In genomic region chr7:47500103-47500563, GRCh38 we compare ENCODE assay signal across 1 cellular context.
TF ChIP-seq lines count a peak whose summit lies in the region.

No MANE protein-coding gene starts in this region.

TF ChIP-seq in HepG2, 621 proteins besides CTCF, POLR2A, EP300 and RAD21 (continued from another document and continues in another):
- TF ChIP-seq, protein P1, sequence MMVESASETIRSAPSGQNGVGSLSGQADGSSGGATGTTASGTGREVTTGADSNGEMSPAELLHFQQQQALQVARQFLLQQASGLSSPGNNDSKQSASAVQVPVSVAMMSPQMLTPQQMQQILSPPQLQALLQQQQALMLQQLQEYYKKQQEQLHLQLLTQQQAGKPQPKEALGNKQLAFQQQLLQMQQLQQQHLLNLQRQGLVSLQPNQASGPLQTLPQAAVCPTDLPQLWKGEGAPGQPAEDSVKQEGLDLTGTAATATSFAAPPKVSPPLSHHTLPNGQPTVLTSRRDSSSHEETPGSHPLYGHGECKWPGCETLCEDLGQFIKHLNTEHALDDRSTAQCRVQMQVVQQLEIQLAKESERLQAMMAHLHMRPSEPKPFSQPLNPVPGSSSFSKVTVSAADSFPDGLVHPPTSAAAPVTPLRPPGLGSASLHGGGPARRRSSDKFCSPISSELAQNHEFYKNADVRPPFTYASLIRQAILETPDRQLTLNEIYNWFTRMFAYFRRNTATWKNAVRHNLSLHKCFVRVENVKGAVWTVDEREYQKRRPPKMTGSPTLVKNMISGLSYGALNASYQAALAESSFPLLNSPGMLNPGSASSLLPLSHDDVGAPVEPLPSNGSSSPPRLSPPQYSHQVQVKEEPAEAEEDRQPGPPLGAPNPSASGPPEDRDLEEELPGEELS (CRISPR knock-in tag; IDR thresholded peaks at IDR 0.05) = peak; percentile 92
- TF ChIP-seq SAP130 (CRISPR knock-in tag; IDR thresholded peaks at IDR 0.05; ENCODE audit: low read depth) (peak; percentile 92), RXRB (CRISPR knock-in tag; IDR thresholded peaks at IDR 0.05; ENCODE audit: borderline replicate concordance) (peak; percentile 89), ZBTB7B (CRISPR knock-in tag; IDR thresholded peaks at IDR 0.05) (no peak), KLF13 (CRISPR knock-in tag; IDR thresholded peaks at IDR 0.05) (no peak), MEIS2 (CRISPR knock-in tag; IDR thresholded peaks at IDR 0.05) (peak; percentile 68; the same call in 1 of the 2 replicates), MED1 (CRISPR knock-in tag; IDR thresholded peaks at IDR 0.05) (peak; percentile 90), GATAD1 (CRISPR knock-in tag; IDR thresholded peaks at IDR 0.05) (no peak), ZNF12 (CRISPR knock-in tag; IDR thresholded peaks at IDR 0.05) (no peak), HDAC1 (CRISPR knock-in tag; IDR thresholded peaks at IDR 0.05) (peak; percentile 95), ZNF430 (CRISPR knock-in tag; IDR thresholded peaks at IDR 0.05) (no peak), MLX (CRISPR knock-in tag; IDR thresholded peaks at IDR 0.05) (peak; percentile 99), ZNF674 (CRISPR knock-in tag; IDR thresholded peaks at IDR 0.05; ENCODE audit: low read depth) (no peak), PHF21A (CRISPR knock-in tag; IDR thresholded peaks at IDR 0.05) (peak; percentile 89), HDAC6 (IDR thresholded peaks at IDR 0.05; ENCODE audit: low read depth, low read length) (no peak), ZNF616 (CRISPR knock-in tag; IDR thresholded peaks at IDR 0.05; ENCODE audit: low read depth) (no peak), ZMYM3 (CRISPR knock-in tag; IDR thresholded peaks at IDR 0.05) (peak; percentile 62), ZNF720 (CRISPR knock-in tag; IDR thresholded peaks at IDR 0.05) (no peak), KDM4B (CRISPR knock-in tag; IDR thresholded peaks at IDR 0.05) (no peak), XRCC5 (optimal IDR thresholded peaks at IDR 0.05; ENCODE audit: low read length) (no peak), ZNF501 (CRISPR knock-in tag; IDR thresholded peaks at IDR 0.05) (peak; percentile 93), FOXA1 (IDR thresholded peaks at IDR 0.05) (no peak), FOXA1 (CRISPR knock-in tag; IDR thresholded peaks at IDR 0.05) (peak; percentile 78), ZNF558 (CRISPR knock-in tag; IDR thresholded peaks at IDR 0.05; ENCODE audit: borderline replicate concordance) (no peak), KAT7 (CRISPR knock-in tag; IDR thresholded peaks at IDR 0.05; ENCODE audit: borderline replicate concordance) (no peak; the same call in 1 of the 2 replicates), CHCHD3 (CRISPR knock-in tag; IDR thresholded peaks at IDR 0.05) (no peak), ZNF75D (CRISPR knock-in tag; IDR thresholded peaks at IDR 0.05; ENCODE audit: borderline replicate concordance) (no peak), ZNF775 (CRISPR knock-in tag; IDR thresholded peaks at IDR 0.05; ENCODE audit: borderline replicate concordance) (no peak), SMAD9 (CRISPR knock-in tag; IDR thresholded peaks at IDR 0.05) (no peak), SMYD3 (CRISPR knock-in tag; IDR thresholded peaks at IDR 0.05) (no peak), JUND (CRISPR knock-in tag; IDR thresholded peaks at IDR 0.05) (peak; percentile 42; the same call in 1 of the 2 replicates), MYC (CRISPR knock-in tag; IDR thresholded peaks at IDR 0.05; ENCODE audit: borderline replicate concordance) (peak; percentile 68; the same call in 1 of the 2 replicates), ZNF740 (CRISPR knock-in tag; IDR thresholded peaks at IDR 0.05) (no peak), NR3C1 (CRISPR knock-in tag; IDR thresholded peaks at IDR 0.05) (no peak), SSRP1 (CRISPR knock-in tag; IDR thresholded peaks at IDR 0.05) (no peak), GATAD2A (CRISPR knock-in tag; IDR thresholded peaks at IDR 0.05) (peak; percentile 88), HDAC2 (CRISPR knock-in tag; IDR thresholded peaks at IDR 0.05) (peak; percentile 92), CENPT (CRISPR knock-in tag; IDR thresholded peaks at IDR 0.05; ENCODE audit: low read depth) (no peak), USF2 (IDR thresholded peaks at IDR 0.05; ENCODE audit: low read depth, low read length) (no peak), USF2 (CRISPR knock-in tag; IDR thresholded peaks at IDR 0.05; ENCODE audit: borderline replicate concordance) (no peak), JUNB (CRISPR knock-in tag; IDR thresholded peaks at IDR 0.05; ENCODE audit: borderline replicate concordance) (no peak), NCOR1 (IDR thresholded peaks at IDR 0.05; ENCODE audit: borderline replicate concordance, low read length) (no peak), SRY (CRISPR knock-in tag; IDR thresholded peaks at IDR 0.05) (no peak)
- TF ChIP-seq, protein P2, sequence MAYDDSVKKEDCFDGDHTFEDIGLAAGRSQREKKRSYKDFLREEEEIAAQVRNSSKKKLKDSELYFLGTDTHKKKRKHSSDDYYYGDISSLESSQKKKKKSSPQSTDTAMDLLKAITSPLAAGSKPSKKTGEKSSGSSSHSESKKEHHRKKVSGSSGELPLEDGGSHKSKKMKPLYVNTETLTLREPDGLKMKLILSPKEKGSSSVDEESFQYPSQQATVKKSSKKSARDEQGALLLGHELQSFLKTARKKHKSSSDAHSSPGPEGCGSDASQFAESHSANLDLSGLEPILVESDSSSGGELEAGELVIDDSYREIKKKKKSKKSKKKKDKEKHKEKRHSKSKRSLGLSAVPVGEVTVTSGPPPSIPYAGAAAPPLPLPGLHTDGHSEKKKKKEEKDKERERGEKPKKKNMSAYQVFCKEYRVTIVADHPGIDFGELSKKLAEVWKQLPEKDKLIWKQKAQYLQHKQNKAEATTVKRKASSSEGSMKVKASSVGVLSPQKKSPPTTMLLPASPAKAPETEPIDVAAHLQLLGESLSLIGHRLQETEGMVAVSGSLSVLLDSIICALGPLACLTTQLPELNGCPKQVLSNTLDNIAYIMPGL (CRISPR knock-in tag; IDR thresholded peaks at IDR 0.05; ENCODE audit: borderline replicate concordance in 1 of 2, low read depth in 1 of 2) = peak in 1 of 2 experiments; percentile 29; a peak in 1 of 4 replicates
- TF ChIP-seq, protein P3, sequence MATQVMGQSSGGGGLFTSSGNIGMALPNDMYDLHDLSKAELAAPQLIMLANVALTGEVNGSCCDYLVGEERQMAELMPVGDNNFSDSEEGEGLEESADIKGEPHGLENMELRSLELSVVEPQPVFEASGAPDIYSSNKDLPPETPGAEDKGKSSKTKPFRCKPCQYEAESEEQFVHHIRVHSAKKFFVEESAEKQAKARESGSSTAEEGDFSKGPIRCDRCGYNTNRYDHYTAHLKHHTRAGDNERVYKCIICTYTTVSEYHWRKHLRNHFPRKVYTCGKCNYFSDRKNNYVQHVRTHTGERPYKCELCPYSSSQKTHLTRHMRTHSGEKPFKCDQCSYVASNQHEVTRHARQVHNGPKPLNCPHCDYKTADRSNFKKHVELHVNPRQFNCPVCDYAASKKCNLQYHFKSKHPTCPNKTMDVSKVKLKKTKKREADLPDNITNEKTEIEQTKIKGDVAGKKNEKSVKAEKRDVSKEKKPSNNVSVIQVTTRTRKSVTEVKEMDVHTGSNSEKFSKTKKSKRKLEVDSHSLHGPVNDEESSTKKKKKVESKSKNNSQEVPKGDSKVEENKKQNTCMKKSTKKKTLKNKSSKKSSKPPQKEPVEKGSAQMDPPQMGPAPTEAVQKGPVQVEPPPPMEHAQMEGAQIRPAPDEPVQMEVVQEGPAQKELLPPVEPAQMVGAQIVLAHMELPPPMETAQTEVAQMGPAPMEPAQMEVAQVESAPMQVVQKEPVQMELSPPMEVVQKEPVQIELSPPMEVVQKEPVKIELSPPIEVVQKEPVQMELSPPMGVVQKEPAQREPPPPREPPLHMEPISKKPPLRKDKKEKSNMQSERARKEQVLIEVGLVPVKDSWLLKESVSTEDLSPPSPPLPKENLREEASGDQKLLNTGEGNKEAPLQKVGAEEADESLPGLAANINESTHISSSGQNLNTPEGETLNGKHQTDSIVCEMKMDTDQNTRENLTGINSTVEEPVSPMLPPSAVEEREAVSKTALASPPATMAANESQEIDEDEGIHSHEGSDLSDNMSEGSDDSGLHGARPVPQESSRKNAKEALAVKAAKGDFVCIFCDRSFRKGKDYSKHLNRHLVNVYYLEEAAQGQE (IDR thresholded peaks at IDR 0.05; ENCODE audit: borderline replicate concordance in 1 of 2, low read depth in 1 of 2, low read length in 2 of 2) = peak in 1 of 2 experiments; percentile 21; a peak in 1 of 4 replicates
- TF ChIP-seq, protein P4, sequence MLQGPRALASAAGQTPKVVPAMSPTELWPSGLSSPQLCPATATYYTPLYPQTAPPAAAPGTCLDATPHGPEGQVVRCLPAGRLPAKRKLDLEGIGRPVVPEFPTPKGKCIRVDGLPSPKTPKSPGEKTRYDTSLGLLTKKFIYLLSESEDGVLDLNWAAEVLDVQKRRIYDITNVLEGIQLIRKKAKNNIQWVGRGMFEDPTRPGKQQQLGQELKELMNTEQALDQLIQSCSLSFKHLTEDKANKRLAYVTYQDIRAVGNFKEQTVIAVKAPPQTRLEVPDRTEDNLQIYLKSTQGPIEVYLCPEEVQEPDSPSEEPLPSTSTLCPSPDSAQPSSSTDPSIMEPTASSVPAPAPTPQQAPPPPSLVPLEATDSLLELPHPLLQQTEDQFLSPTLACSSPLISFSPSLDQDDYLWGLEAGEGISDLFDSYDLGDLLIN (CRISPR knock-in tag; IDR thresholded peaks at IDR 0.05; ENCODE audit: borderline replicate concordance) = no peak
- TF ChIP-seq, protein P5, sequence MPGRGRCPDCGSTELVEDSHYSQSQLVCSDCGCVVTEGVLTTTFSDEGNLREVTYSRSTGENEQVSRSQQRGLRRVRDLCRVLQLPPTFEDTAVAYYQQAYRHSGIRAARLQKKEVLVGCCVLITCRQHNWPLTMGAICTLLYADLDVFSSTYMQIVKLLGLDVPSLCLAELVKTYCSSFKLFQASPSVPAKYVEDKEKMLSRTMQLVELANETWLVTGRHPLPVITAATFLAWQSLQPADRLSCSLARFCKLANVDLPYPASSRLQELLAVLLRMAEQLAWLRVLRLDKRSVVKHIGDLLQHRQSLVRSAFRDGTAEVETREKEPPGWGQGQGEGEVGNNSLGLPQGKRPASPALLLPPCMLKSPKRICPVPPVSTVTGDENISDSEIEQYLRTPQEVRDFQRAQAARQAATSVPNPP (CRISPR knock-in tag; IDR thresholded peaks at IDR 0.05) = no peak
- TF ChIP-seq, protein P6, sequence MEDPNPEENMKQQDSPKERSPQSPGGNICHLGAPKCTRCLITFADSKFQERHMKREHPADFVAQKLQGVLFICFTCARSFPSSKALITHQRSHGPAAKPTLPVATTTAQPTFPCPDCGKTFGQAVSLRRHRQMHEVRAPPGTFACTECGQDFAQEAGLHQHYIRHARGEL (CRISPR knock-in tag; IDR thresholded peaks at IDR 0.05) = no peak
- TF ChIP-seq, protein P7, sequence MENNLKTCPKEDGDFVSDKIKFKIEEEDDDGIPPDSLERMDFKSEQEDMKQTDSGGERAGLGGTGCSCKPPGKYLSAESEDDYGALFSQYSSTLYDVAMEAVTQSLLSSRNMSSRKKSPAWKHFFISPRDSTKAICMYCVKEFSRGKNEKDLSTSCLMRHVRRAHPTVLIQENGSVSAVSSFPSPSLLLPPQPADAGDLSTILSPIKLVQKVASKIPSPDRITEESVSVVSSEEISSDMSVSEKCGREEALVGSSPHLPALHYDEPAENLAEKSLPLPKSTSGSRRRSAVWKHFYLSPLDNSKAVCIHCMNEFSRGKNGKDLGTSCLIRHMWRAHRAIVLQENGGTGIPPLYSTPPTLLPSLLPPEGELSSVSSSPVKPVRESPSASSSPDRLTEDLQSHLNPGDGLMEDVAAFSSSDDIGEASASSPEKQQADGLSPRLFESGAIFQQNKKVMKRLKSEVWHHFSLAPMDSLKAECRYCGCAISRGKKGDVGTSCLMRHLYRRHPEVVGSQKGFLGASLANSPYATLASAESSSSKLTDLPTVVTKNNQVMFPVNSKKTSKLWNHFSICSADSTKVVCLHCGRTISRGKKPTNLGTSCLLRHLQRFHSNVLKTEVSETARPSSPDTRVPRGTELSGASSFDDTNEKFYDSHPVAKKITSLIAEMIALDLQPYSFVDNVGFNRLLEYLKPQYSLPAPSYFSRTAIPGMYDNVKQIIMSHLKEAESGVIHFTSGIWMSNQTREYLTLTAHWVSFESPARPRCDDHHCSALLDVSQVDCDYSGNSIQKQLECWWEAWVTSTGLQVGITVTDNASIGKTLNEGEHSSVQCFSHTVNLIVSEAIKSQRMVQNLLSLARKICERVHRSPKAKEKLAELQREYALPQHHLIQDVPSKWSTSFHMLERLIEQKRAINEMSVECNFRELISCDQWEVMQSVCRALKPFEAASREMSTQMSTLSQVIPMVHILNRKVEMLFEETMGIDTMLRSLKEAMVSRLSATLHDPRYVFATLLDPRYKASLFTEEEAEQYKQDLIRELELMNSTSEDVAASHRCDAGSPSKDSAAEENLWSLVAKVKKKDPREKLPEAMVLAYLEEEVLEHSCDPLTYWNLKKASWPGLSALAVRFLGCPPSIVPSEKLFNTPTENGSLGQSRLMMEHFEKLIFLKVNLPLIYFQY (CRISPR knock-in tag; IDR thresholded peaks at IDR 0.05; ENCODE audit: borderline replicate concordance) = peak; percentile 44; the same call in 1 of the 2 replicates
